ENCODE assay signal across 24 cellular contexts in the genomic region with DNA sequence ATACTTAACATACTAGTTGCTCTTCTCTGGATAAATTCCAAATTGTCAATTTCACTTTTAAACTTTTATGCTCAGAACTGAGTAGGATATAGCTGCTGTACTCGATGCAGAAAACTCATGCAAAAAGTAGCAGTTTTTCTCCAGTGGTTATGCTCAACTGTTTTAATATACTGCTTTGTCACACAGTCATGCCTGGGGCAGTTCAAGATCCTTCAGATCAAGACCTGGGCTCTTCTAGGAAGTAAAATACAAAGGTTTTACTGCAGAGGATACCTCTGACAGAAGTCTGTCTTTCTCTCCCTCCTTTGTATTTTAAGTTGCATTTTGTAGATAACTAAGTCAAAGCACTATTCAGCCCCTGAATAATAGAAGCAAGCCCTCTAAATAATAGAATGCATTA.
A peak's percentile ranks its signal among the peaks of the same experiment; 100 is the strongest.
DNase-seq lines count a peak whose midpoint lies in the region; ATAC-seq, FAIRE-seq and TF ChIP-seq lines count a peak whose summit lies in the region.
"Had no signal": no experiment of that assay in that cellular context is flagged by ENCODE, and none has a peak within 500 bp of the region (broad histone marks: within the 10 kb centered on the region; RNA-seq: fewer than 3 reads in every experiment).

No MANE protein-coding gene starts in this region.

- DNase-seq in H54 (ENCODE audit: insufficient read length, low spot score) (no peak), RPMI7951 (ENCODE audit: low read depth) (peak; percentile 64), epithelial cell of esophagus (ENCODE audit: low read depth) (peak; percentile 24), type B pancreatic cell (ENCODE audit: extremely low spot score, unreplicated experiment) (no peak)
- DNase-seq: activated CD4-positive, alpha-beta T cell treated with anti-CD3 and anti-CD28 coated beads for 36 hours; activated gamma-delta T cell treated with Interleukin-2 at 50 U/mL for 16 hours; effector CD4-positive, alpha-beta T cell; heart right ventricle; kidney glomerular epithelial cell; NCI-H1105 treated with DMSO at 0.1 percent for 48 hours; NCI-H2029; RPMI8226; stimulated activated naive CD4-positive, alpha-beta T cell had no signal

- no peak for ATAC-seq in HG03520 (IDR thresholded peaks at IDR 0.05; ENCODE audit: unreplicated experiment)
- no peak for ATAC-seq in HG02885 (IDR thresholded peaks at IDR 0.05; ENCODE audit: poor library complexity, unreplicated experiment)
- ATAC-seq: activated CD4-positive, alpha-beta T cell treated with anti-CD3 and anti-CD28 coated beads for 36 hours; GM12878; heart right ventricle had no signal

- H3K36me3 ChIP-seq in skeletal muscle satellite cell (ENCODE audit: insufficient read depth, low read length) = no peaks in the 10 kb centered on the region
- H3K36me3 ChIP-seq: heart right ventricle had no signal

- H3K9me3 Mint-ChIP-seq in type B pancreatic cell = no peaks in the 10 kb centered on the region
- H3K9me3 Mint-ChIP-seq: CD14-positive monocyte; IgD-negative memory B cell; T-helper 2 cell treated with Interferon-gamma antibody and Interleukin-4, amounts not matched to agents 5 μg/mL and 100 μg/mL, for 36 hours had no signal

- TF ChIP-seq POLR2A in H54 (IDR thresholded peaks at IDR 0.05; ENCODE audit: low read depth, low read length) = no peak

- H3K27ac Mint-ChIP-seq in type B pancreatic cell = no peak overlapping the region
- H3K27ac Mint-ChIP-seq: activated CD4-positive, alpha-beta T cell treated with anti-CD3 and anti-CD28 coated beads for 36 hours; brain; CD14-positive monocyte; IgD-negative memory B cell; T-helper 2 cell treated with Interferon-gamma antibody and Interleukin-4, amounts not matched to agents 5 μg/mL and 100 μg/mL, for 36 hours had no signal

- H3K9ac ChIP-seq in skeletal muscle satellite cell (ENCODE audit: low read depth, low read length) = peak overlapping the region; percentile 3

- H3K27me3 ChIP-seq in skeletal muscle satellite cell (ENCODE audit: control insufficient read depth, insufficient read depth, low read length) = no peaks in the 10 kb centered on the region
- H3K27me3 ChIP-seq: heart right ventricle had no signal

- H3K4me3 Mint-ChIP-seq in type B pancreatic cell = no peak overlapping the region
- H3K4me3 Mint-ChIP-seq: activated CD4-positive, alpha-beta T cell treated with anti-CD3 and anti-CD28 coated beads for 36 hours; brain; CD14-positive monocyte; IgD-negative memory B cell had no signal

- no peaks in the 10 kb centered on the region for H3K9me3 ChIP-seq in skeletal muscle satellite cell (replicated peaks; ENCODE audit: low read length)
- H3K9me3 ChIP-seq: heart right ventricle had no signal

- no peaks in the 10 kb centered on the region for H3K36me3 Mint-ChIP-seq in type B pancreatic cell
- H3K36me3 Mint-ChIP-seq: brain, CD14-positive monocyte had no signal

- H3K4me1 ChIP-seq in skeletal muscle satellite cell (ENCODE audit: control insufficient read depth, insufficient read depth, low read length) = peaks cover 26% of the 10 kb centered on the region

- TF ChIP-seq CTCF in epithelial cell of esophagus (IDR thresholded peaks at IDR 0.05; ENCODE audit: insufficient read depth, low read depth, low read length, missing control alignments) (no peak), type B pancreatic cell (conservative IDR thresholded peaks at IDR 0.05) (no peak)

- no peaks in the 10 kb centered on the region for H3K27me3 Mint-ChIP-seq in type B pancreatic cell
- H3K27me3 Mint-ChIP-seq: activated CD4-positive, alpha-beta T cell treated with anti-CD3 and anti-CD28 coated beads for 36 hours had no signal

- FAIRE-seq in H54 (lab: Jason Lieb, UNC) = peak; percentile 53
- FAIRE-seq: colon, GM12878, urothelium cell line had no signal

- H3K4me1 Mint-ChIP-seq in type B pancreatic cell (ENCODE audit: unreplicated experiment) = peaks cover 33% of the 10 kb centered on the region
- H3K4me1 Mint-ChIP-seq: IgD-negative memory B cell had no signal

- no peak overlapping the region for H3K4me2 ChIP-seq in skeletal muscle satellite cell (ENCODE audit: low read length)

- H3K4me3 ChIP-seq in epithelial cell of esophagus (ENCODE audit: low read length) = no peak overlapping the region
- H3K4me3 ChIP-seq in skeletal muscle satellite cell (ENCODE audit: low read length) = no peak overlapping the region
- H3K4me3 ChIP-seq: GM12878, heart right ventricle, lung had no signal

Comparison
In these comparisons a context has a peak if more than half of its experiments do, and no peak if none do; other contexts are left out.
1. DNase-seq: peak in RPMI7951 (single experiment) and epithelial cell of esophagus (single experiment); none in H54 (single experiment) and type B pancreatic cell (single experiment).